Comparison of ENCODE assay signal across 1 cellular context in the genomic region with DNA sequence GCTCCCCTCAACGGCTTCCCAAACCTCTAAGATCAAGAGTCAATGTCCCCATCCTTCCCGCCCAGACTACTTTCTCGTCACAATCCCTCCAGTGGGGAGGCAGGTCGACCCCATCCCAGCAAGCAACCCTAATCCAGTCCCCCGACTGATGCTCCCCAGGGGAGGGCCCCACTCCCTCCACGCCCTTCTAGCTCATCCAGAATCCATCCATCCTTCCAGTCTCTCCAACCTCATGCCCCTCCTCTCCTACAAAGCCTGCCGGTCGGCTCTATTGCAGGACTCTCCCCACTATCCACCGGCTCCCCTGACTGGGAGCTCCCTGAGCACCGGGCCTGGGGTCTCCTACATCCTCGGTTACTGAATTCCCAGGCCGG.
A peak's percentile ranks its signal among the peaks of the same experiment; 100 is the strongest.
TF ChIP-seq lines count a peak whose summit lies in the region.

No MANE protein-coding gene starts in this region.

TF ChIP-seq in HepG2, 621 proteins besides CTCF, POLR2A, EP300 and RAD21 (continued from another document):
- TF ChIP-seq, protein P1, sequence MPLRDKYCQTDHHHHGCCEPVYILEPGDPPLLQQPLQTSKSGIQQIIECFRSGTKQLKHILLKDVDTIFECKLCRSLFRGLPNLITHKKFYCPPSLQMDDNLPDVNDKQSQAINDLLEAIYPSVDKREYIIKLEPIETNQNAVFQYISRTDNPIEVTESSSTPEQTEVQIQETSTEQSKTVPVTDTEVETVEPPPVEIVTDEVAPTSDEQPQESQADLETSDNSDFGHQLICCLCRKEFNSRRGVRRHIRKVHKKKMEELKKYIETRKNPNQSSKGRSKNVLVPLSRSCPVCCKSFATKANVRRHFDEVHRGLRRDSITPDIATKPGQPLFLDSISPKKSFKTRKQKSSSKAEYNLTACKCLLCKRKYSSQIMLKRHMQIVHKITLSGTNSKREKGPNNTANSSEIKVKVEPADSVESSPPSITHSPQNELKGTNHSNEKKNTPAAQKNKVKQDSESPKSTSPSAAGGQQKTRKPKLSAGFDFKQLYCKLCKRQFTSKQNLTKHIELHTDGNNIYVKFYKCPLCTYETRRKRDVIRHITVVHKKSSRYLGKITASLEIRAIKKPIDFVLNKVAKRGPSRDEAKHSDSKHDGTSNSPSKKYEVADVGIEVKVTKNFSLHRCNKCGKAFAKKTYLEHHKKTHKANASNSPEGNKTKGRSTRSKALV (CRISPR knock-in tag; IDR thresholded peaks at IDR 0.05): 0 out of 2 replicates have a peak, but pooled peaks have one; percentile 19
- TF ChIP-seq, protein P2, sequence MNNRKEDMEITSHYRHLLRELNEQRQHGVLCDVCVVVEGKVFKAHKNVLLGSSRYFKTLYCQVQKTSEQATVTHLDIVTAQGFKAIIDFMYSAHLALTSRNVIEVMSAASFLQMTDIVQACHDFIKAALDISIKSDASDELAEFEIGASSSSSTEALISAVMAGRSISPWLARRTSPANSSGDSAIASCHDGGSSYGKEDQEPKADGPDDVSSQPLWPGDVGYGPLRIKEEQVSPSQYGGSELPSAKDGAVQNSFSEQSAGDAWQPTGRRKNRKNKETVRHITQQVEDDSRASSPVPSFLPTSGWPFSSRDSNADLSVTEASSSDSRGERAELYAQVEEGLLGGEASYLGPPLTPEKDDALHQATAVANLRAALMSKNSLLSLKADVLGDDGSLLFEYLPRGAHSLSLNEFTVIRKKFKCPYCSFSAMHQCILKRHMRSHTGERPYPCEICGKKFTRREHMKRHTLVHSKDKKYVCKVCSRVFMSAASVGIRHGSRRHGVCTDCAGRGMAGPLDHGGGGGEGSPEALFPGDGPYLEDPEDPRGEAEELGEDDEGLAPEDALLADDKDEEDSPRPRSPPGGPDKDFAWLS (CRISPR knock-in tag; IDR thresholded peaks at IDR 0.05; ENCODE audit: borderline replicate concordance): no peak
